In genomic region chr2:152715854-152716428, GRCh38 we compare ENCODE assay signal across 8 cellular contexts. TPM values are rescaled to one million over a fixed set of nuclear protein-coding genes. Genes with fewer than 3 reads are reported as not detected.
A peak's percentile ranks its signal among the peaks of the same experiment; 100 is the strongest.
DNase-seq lines count a peak whose midpoint lies in the region; ATAC-seq and TF ChIP-seq lines count a peak whose summit lies in the region.

No MANE protein-coding gene starts in this region.

- ATAC-seq in GM21360 (IDR thresholded peaks at IDR 0.05; ENCODE audit: unreplicated experiment) (no peak), GM19035 (IDR thresholded peaks at IDR 0.05; ENCODE audit: unreplicated experiment) (no peak)

- no peak for TF ChIP-seq POLR2A in esophagus muscularis mucosa (IDR thresholded peaks at IDR 0.05; ENCODE audit: low read depth)

- H3K4me1 Mint-ChIP-seq in HFFc6 (ENCODE audit: low read depth) (peaks cover 62% of the 10 kb centered on the region), progenitor cell of endocrine pancreas (ENCODE audit: low read depth) (peaks cover 25% of the 10 kb centered on the region)
- peaks cover 46% of the 10 kb centered on the region for H3K4me1 Mint-ChIP-seq in T-helper 1 cell treated with Interleukin-12 subunit alpha and Interleukin-12 subunit beta and Interleukin-4 antibody, amounts not matched to agents 30 μg/mL and 1 μg/mL, for 36 hours (ENCODE audit: low read depth)

- DNase-seq in NCI-H1436 (lab: John Stamatoyannopoulos, UW): peak; percentile 25
- no peak for DNase-seq in NCI-H1436 treated with DMSO at 0.1 percent for 48 hours (lab: John Stamatoyannopoulos, UW)
- peak; percentile 29 for DNase-seq in HFFc6
- no peak for DNase-seq in esophagus muscularis mucosa (ENCODE audit: extremely low spot score)
- peak; percentile 18 for DNase-seq in progenitor cell of endocrine pancreas (ENCODE audit: low spot score, unreplicated experiment)

- peaks cover 31 to 46% (median 45%) of the 10 kb centered on the region in 4 donors for H3K4me1 ChIP-seq in esophagus muscularis mucosa

- H3K27me3 Mint-ChIP-seq in HFFc6 (ENCODE audit: insufficient read depth) (peaks cover 2% of the 10 kb centered on the region; the same call in 1 of the 2 replicates), progenitor cell of endocrine pancreas (no peaks in the 10 kb centered on the region)
- no peaks in the 10 kb centered on the region for H3K27me3 Mint-ChIP-seq in T-helper 1 cell treated with Interleukin-12 subunit alpha and Interleukin-12 subunit beta and Interleukin-4 antibody, amounts not matched to agents 30 μg/mL and 1 μg/mL, for 36 hours (ENCODE audit: low read depth)

- no peaks in the 10 kb centered on the region for H3K9me3 ChIP-seq in esophagus muscularis mucosa

- H3K4me3 Mint-ChIP-seq in HFFc6 (peak overlapping the region; percentile 100), progenitor cell of endocrine pancreas (ENCODE audit: low read depth) (peak overlapping the region; percentile 92)
- H3K4me3 Mint-ChIP-seq in T-helper 1 cell treated with Interleukin-12 subunit alpha and Interleukin-12 subunit beta and Interleukin-4 antibody, amounts not matched to agents 30 μg/mL and 1 μg/mL, for 36 hours: peak overlapping the region; percentile 99

- H3K27ac ChIP-seq in esophagus muscularis mucosa (replicated peaks in 1 of 4): no peak overlapping the region

- H3K27ac Mint-ChIP-seq in HFFc6 (peak overlapping the region; percentile 95), progenitor cell of endocrine pancreas (peak overlapping the region; percentile 100)
- H3K27ac Mint-ChIP-seq in T-helper 1 cell treated with Interleukin-12 subunit alpha and Interleukin-12 subunit beta and Interleukin-4 antibody, amounts not matched to agents 30 μg/mL and 1 μg/mL, for 36 hours: peak overlapping the region; percentile 96

- H3K36me3 Mint-ChIP-seq in HFFc6 (ENCODE audit: low read depth) (peaks cover 34% of the 10 kb centered on the region), progenitor cell of endocrine pancreas (ENCODE audit: insufficient read depth) (peaks cover 12% of the 10 kb centered on the region)
- H3K36me3 Mint-ChIP-seq in T-helper 1 cell treated with Interleukin-12 subunit alpha and Interleukin-12 subunit beta and Interleukin-4 antibody, amounts not matched to agents 30 μg/mL and 1 μg/mL, for 36 hours (ENCODE audit: low read depth): peaks cover 34% of the 10 kb centered on the region

- H3K4me3 ChIP-seq in esophagus muscularis mucosa: peak overlapping the region; percentile 83 to 96 (median 88)

- TF ChIP-seq CTCF in HFFc6 (IDR thresholded peaks at IDR 0.05): peak; percentile 81
- TF ChIP-seq CTCF in esophagus muscularis mucosa (IDR thresholded peaks at IDR 0.05): peak in 1 of 3 experiments; percentile 21
- TF ChIP-seq CTCF in progenitor cell of endocrine pancreas (IDR thresholded peaks at IDR 0.05; ENCODE audit: unreplicated experiment): peak; percentile 73

- WGBS in esophagus muscularis mucosa: 27% methylated on average over 8 of the region's 8 CpGs

- TF ChIP-seq EP300 in esophagus muscularis mucosa (IDR thresholded peaks at IDR 0.05): no peak

- H3K27me3 ChIP-seq in esophagus muscularis mucosa: no peaks in the 10 kb centered on the region

- intact Hi-C loops in esophagus muscularis mucosa (cut with DNase I): no loop called here

- H3K9me3 Mint-ChIP-seq in HFFc6 (no peaks in the 10 kb centered on the region), progenitor cell of endocrine pancreas (ENCODE audit: low read depth) (no peaks in the 10 kb centered on the region)
- H3K9me3 Mint-ChIP-seq in T-helper 1 cell treated with Interleukin-12 subunit alpha and Interleukin-12 subunit beta and Interleukin-4 antibody, amounts not matched to agents 30 μg/mL and 1 μg/mL, for 36 hours: no peaks in the 10 kb centered on the region

- H3K36me3 ChIP-seq in esophagus muscularis mucosa: peaks cover 0 to 41% (median 16%) of the 10 kb centered on the region in 4 donors

RNA-seq across cellular contexts. Expression of gene PRPF40A, which starts 1.3 kb away (rescaled TPM):
- total RNA-seq in HFFc6 (2021; fragmentation: NEBNext Ultra II Directional; extraction: Animal tissue kit (Norgen Biotek cat#: 25700)): 100 to 1,000 TPM in 3 of 6 experiments, 10 to 100 TPM in 3; 88.8 to 105 (median 99.1) TPM
- total RNA-seq in esophagus muscularis mucosa (10 to 100 TPM; 46.1 to 66.1 (median 53.2) TPM), progenitor cell of endocrine pancreas (132 and 142 TPM in 2 replicates)

RNA-seq across cellular contexts. Expression of gene ARL6IP6, which starts 2.5 kb away (rescaled TPM):
- 10 to 100 TPM in 5 of 6 experiments, 1 to 10 TPM in 1; 9.2 to 32.0 (median 24.3) TPM for total RNA-seq in HFFc6 (2021; fragmentation: NEBNext Ultra II Directional; extraction: Animal tissue kit (Norgen Biotek cat#: 25700))
- total RNA-seq in esophagus muscularis mucosa: 10 to 100 TPM in 2 of 4 donors, 1 to 10 TPM in 2; 6.5 to 20.2 (median 12.8) TPM
- total RNA-seq in progenitor cell of endocrine pancreas: 31.7 and 34.6 TPM in 2 replicates

Comparison
In these comparisons a context has a peak if more than half of its experiments do, and no peak if none do; other contexts are left out.
1. DNase-seq: peak in NCI-H1436 (single experiment), HFFc6 (single experiment) and progenitor cell of endocrine pancreas (single experiment); none in NCI-H1436 treated with DMSO at 0.1 percent for 48 hours (single experiment) and esophagus muscularis mucosa (single experiment).
2. Peak in every context shown above with its lines, with median percentiles within 50 percentile points of each other: H3K27ac Mint-ChIP-seq and H3K4me3 Mint-ChIP-seq.